ENCODE assay signal across 1 cellular context in genomic region chr1:29319300-29320110, GRCh38.
A peak's percentile ranks its signal among the peaks of the same experiment; 100 is the strongest.
TF ChIP-seq lines count a peak whose summit lies in the region.

No MANE protein-coding gene starts in this region.

TF ChIP-seq in HepG2, 621 proteins besides CTCF, POLR2A, EP300 and RAD21 (continued from another document and continues in another):
- TF ChIP-seq ATF3 (CRISPR knock-in tag; IDR thresholded peaks at IDR 0.05) (no peak), NR2C2 (CRISPR knock-in tag; IDR thresholded peaks at IDR 0.05; ENCODE audit: borderline replicate concordance) (peak; percentile 72), ZNF468 (CRISPR knock-in tag; IDR thresholded peaks at IDR 0.05) (no peak), ZNF660 (CRISPR knock-in tag; IDR thresholded peaks at IDR 0.05; ENCODE audit: borderline replicate concordance, low read depth) (no peak), ZFAT (CRISPR knock-in tag; conservative IDR thresholded peaks at IDR 0.05) (no peak), SOX13 (IDR thresholded peaks at IDR 0.05) (0 out of 2 replicates have a peak, but pooled peaks have one; percentile 55), SOX13 (CRISPR knock-in tag; conservative IDR thresholded peaks at IDR 0.05 in 1 of 2, IDR thresholded peaks at IDR 0.05 in 1 of 2) (peak in 1 of 2 experiments; percentile 86; a peak in 2 of 4 replicates), FOXP1 (IDR thresholded peaks at IDR 0.05) (no peak), FOXP1 (CRISPR knock-in tag; IDR thresholded peaks at IDR 0.05) (0 out of 2 replicates have a peak, but pooled peaks have one; percentile 9), KDM5B (CRISPR knock-in tag; IDR thresholded peaks at IDR 0.05; ENCODE audit: borderline replicate concordance) (no peak), SOX6 (IDR thresholded peaks at IDR 0.05) (no peak), SOX6 (CRISPR knock-in tag; IDR thresholded peaks at IDR 0.05) (peak; percentile 93), SCMH1 (CRISPR knock-in tag; IDR thresholded peaks at IDR 0.05; ENCODE audit: borderline replicate concordance) (no peak), KLF13 (CRISPR knock-in tag; IDR thresholded peaks at IDR 0.05) (no peak), NR2F2 (IDR thresholded peaks at IDR 0.05; ENCODE audit: borderline replicate concordance, low read depth) (peak; percentile 83), ZNF773 (CRISPR knock-in tag; IDR thresholded peaks at IDR 0.05; ENCODE audit: borderline replicate concordance) (no peak), BCL6 (CRISPR knock-in tag; IDR thresholded peaks at IDR 0.05) (peak; percentile 71), BCLAF1 (IDR thresholded peaks at IDR 0.05) (no peak), HNF4A (CRISPR knock-in tag; IDR thresholded peaks at IDR 0.05) (peak; percentile 50), ZBTB37 (CRISPR knock-in tag; IDR thresholded peaks at IDR 0.05) (0 out of 2 replicates have a peak, but pooled peaks have one; percentile 35), HINFP (CRISPR knock-in tag; IDR thresholded peaks at IDR 0.05; ENCODE audit: low read depth) (no peak), TFAP4 (IDR thresholded peaks at IDR 0.05; ENCODE audit: borderline replicate concordance, low read depth) (no peak), SOX5 (CRISPR knock-in tag; IDR thresholded peaks at IDR 0.05; ENCODE audit: borderline replicate concordance) (peak; percentile 60; the same call in 1 of the 2 replicates), FOXA3 (CRISPR knock-in tag; IDR thresholded peaks at IDR 0.05) (0 out of 2 replicates have a peak, but pooled peaks have one; percentile 29), IRF2 (CRISPR knock-in tag; IDR thresholded peaks at IDR 0.05) (no peak), RBAK (CRISPR knock-in tag; IDR thresholded peaks at IDR 0.05) (peak; percentile 87; the same call in 1 of the 2 replicates), ZNF766 (CRISPR knock-in tag; IDR thresholded peaks at IDR 0.05; ENCODE audit: borderline replicate concordance) (no peak), RARA (CRISPR knock-in tag; IDR thresholded peaks at IDR 0.05) (peak; percentile 82), ZNF513 (CRISPR knock-in tag; conservative IDR thresholded peaks at IDR 0.05) (no peak), CHD4 (IDR thresholded peaks at IDR 0.05; ENCODE audit: borderline replicate concordance, low read length) (no peak), NCOR1 (IDR thresholded peaks at IDR 0.05; ENCODE audit: borderline replicate concordance, low read length) (peak; percentile 37; the same call in 1 of the 2 replicates), U2AF1 (optimal IDR thresholded peaks at IDR 0.05; ENCODE audit: low read depth, low read length) (no peak), PREB (CRISPR knock-in tag; IDR thresholded peaks at IDR 0.05) (no peak), MAX (IDR thresholded peaks at IDR 0.05) (no peak), ZNF17 (CRISPR knock-in tag; IDR thresholded peaks at IDR 0.05) (no peak), NFAT5 (CRISPR knock-in tag; IDR thresholded peaks at IDR 0.05) (no peak), ZNF281 (CRISPR knock-in tag; IDR thresholded peaks at IDR 0.05; ENCODE audit: borderline replicate concordance) (no peak), ZNF253 (CRISPR knock-in tag; IDR thresholded peaks at IDR 0.05; ENCODE audit: borderline replicate concordance) (no peak)
